In the genomic region with DNA sequence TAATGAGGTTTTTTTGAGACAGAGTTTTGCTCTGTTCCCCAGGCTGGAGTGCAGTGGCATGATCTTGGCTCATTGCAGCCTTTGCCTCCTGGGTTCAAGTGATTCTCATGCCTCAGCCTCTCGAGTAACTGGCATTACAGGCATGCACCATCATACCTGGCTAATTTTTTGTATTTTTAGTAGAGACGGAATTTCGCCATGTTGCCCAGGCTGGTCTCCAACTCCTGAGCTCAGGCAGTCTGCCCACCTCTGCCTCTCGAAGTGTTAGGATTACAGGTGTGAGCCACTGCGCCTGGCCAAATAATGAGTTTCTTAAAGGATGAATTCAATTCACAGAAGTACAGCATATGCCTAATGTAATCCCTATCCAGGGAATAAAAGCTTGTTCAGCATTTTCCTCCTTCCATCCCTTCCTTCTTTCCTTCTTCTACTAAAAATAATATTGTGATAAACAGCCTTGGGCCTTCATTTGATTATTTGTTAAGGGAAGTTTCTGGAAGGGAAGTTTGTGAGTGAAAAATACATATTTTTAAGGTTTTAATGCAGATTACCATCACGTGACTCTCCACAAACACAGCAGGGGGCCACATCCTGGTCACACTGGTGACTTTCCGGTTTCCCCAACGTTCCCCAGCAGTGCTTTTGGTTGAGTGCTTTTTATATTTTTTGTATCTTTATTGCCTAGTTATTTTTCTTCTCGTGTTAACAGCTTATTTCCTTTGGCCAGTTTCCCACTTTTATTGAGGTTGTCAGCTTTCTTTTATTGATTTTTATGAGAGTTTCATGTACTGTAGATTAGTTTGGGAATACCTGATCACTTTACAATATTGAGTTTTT, we compare ENCODE assay signal across 20 cellular contexts.
DNase-seq lines count a peak whose midpoint lies in the region; ATAC-seq and TF ChIP-seq lines count a peak whose summit lies in the region.
"Had no signal": no experiment of that assay in that cellular context is flagged by ENCODE, and none has a peak within 500 bp of the region (broad histone marks: within the 10 kb centered on the region; RNA-seq: fewer than 3 reads in every experiment).

No MANE protein-coding gene starts in this region.

- no peaks in the 10 kb centered on the region for H3K9me3 Mint-ChIP-seq in activated T-helper 1 cell treated with anti-CD3 and anti-CD28 coated beads, Interleukin-12 subunit alpha, Interleukin-12 subunit beta, Interleukin-2, Interleukin-4 antibody, amounts not matched to agents 30 ng/mL and 10 ng/mL and 1 ng/mL, durations not matched to agents 14 hours and 24 hours and 36 hours
- H3K9me3 Mint-ChIP-seq: CD8-positive, alpha-beta memory T cell; mesothelial cell of epicardium had no signal

- peak overlapping the region; percentile 65 for H3K27ac Mint-ChIP-seq in activated T-helper 1 cell treated with anti-CD3 and anti-CD28 coated beads, Interleukin-12 subunit alpha, Interleukin-12 subunit beta, Interleukin-2, Interleukin-4 antibody, amounts not matched to agents 30 ng/mL and 10 ng/mL and 1 ng/mL, durations not matched to agents 14 hours and 24 hours and 36 hours
- H3K27ac Mint-ChIP-seq: activated CD8-positive, alpha-beta T cell treated with anti-CD3 and anti-CD28 coated beads for 36 hours; activated naive CD8-positive, alpha-beta T cell; activated T-cell treated with anti-CD3 and anti-CD28 coated beads, Interleukin-2, amount 50 U/mL, for 24 hours; endodermal cell; mesothelial cell of epicardium; progenitor cell of endocrine pancreas had no signal

- H3K36me3 ChIP-seq in BLaER1 (peaks cover 84% of the 10 kb centered on the region), HEK293 (ENCODE audit: control insufficient read depth in 2 of 2, insufficient read depth in 1 of 2, low read length in 2 of 2) (peaks cover 0 to 48% of the 10 kb centered on the region in 2 experiments; a peak in 1 of 3 replicates), smooth muscle cell (ENCODE audit: low read depth) (no peaks in the 10 kb centered on the region)

- no peak overlapping the region for H2AFZ ChIP-seq in smooth muscle cell (ENCODE audit: low read depth)

- H3K36me3 Mint-ChIP-seq in activated T-helper 1 cell treated with anti-CD3 and anti-CD28 coated beads, Interleukin-12 subunit alpha, Interleukin-12 subunit beta, Interleukin-2, Interleukin-4 antibody, amounts not matched to agents 30 ng/mL and 10 ng/mL and 1 ng/mL, durations not matched to agents 14 hours and 24 hours and 36 hours (ENCODE audit: low read depth), result peaks cover 3% of the 10 kb centered on the region

- WGBS in smooth muscle cell (ENCODE audit: low lambda C conversion rate), result 81% methylated on average over 9 of the region's 9 CpGs

- H3K79me2 ChIP-seq in smooth muscle cell (ENCODE audit: low read depth), result no peaks in the 10 kb centered on the region

- POLR2A ChIA-PET in HEK293 (lab: Yijun Ruan, JAX), result no interaction called here

- H3K27me3 Mint-ChIP-seq in activated T-helper 1 cell treated with anti-CD3 and anti-CD28 coated beads, Interleukin-12 subunit alpha, Interleukin-12 subunit beta, Interleukin-2, Interleukin-4 antibody, amounts not matched to agents 30 ng/mL and 10 ng/mL and 1 ng/mL, durations not matched to agents 14 hours and 24 hours and 36 hours (ENCODE audit: insufficient read depth), result no peaks in the 10 kb centered on the region
- H3K27me3 Mint-ChIP-seq: activated CD8-positive, alpha-beta T cell treated with anti-CD3 and anti-CD28 coated beads for 36 hours; activated naive CD8-positive, alpha-beta T cell; activated T-cell treated with anti-CD3 and anti-CD28 coated beads, Interleukin-2, amount 50 U/mL, for 24 hours; CD8-positive, alpha-beta memory T cell; progenitor cell of endocrine pancreas had no signal

- H3K4me1 ChIP-seq in BLaER1 (peaks cover 30% of the 10 kb centered on the region), HEK293 (ENCODE audit: control insufficient read depth, insufficient read depth, low read length) (no peaks in the 10 kb centered on the region), smooth muscle cell (ENCODE audit: low read depth) (no peaks in the 10 kb centered on the region)

- H3K4me1 Mint-ChIP-seq in activated T-helper 1 cell treated with anti-CD3 and anti-CD28 coated beads, Interleukin-12 subunit alpha, Interleukin-12 subunit beta, Interleukin-2, Interleukin-4 antibody, amounts not matched to agents 30 ng/mL and 10 ng/mL and 1 ng/mL, durations not matched to agents 14 hours and 24 hours and 36 hours (ENCODE audit: low read depth), result no peaks in the 10 kb centered on the region

- TF ChIP-seq CTCF in HEK293 (tag by site-specific recombination; IDR thresholded peaks at IDR 0.05), result no peak
- TF ChIP-seq CTCF in smooth muscle cell (IDR thresholded peaks at IDR 0.05; ENCODE audit: borderline replicate concordance, insufficient read depth, poor library complexity, severe bottlenecking), result no peak

- H4K20me1 ChIP-seq in BLaER1, result no peaks in the 10 kb centered on the region
- H4K20me1 ChIP-seq in smooth muscle cell (ENCODE audit: low read depth), result no peaks in the 10 kb centered on the region

- CTCF ChIA-PET in HEK293 (lab: Yijun Ruan, JAX), result interaction anchor here (0.5 to 1.0 kb wide), 7 partner anchors 42 to 1237 kb away, joined by 3 to 6 read pairs (median 3); no protein-coding TSS in a partner anchor

- no peak overlapping the region for H3K9ac ChIP-seq in BLaER1
- no peak overlapping the region for H3K9ac ChIP-seq in smooth muscle cell (ENCODE audit: low read depth)

- H3K9me3 ChIP-seq in BLaER1 (peaks cover 19% of the 10 kb centered on the region), HEK293 (ENCODE audit: control insufficient read depth, insufficient read depth, low read depth, low read length) (no peaks in the 10 kb centered on the region), smooth muscle cell (replicated peaks; ENCODE audit: low read depth) (no peaks in the 10 kb centered on the region)

- peak overlapping the region; percentile 55 for H3K4me2 ChIP-seq in BLaER1
- H3K4me2 ChIP-seq in smooth muscle cell, result no peak overlapping the region

- H3K4me3 ChIP-seq in BLaER1 (no peak overlapping the region), HEK293 (ENCODE audit: low read depth, low read length) (no peak overlapping the region), smooth muscle cell (no peak overlapping the region)

- H3K27ac ChIP-seq in BLaER1 (peak overlapping the region; percentile 57), HEK293 (ENCODE audit: extremely low read depth, low read depth, low read length) (no peak overlapping the region), smooth muscle cell (ENCODE audit: low read depth) (no peak overlapping the region)

- DNase-seq in activated T-helper 1 cell treated with anti-CD3 and anti-CD28 coated beads, Interleukin-12 subunit alpha, Interleukin-12 subunit beta, Interleukin-2, Interleukin-4 antibody, amounts not matched to agents 30 ng/mL and 10 ng/mL and 1 ng/mL, durations not matched to agents 14 hours and 24 hours and 36 hours (ENCODE audit: low spot score), result no peak
- DNase-seq in left colon, result peak in 1 of 2 donors; percentile 16
- no peak for DNase-seq in DMS79 (lab: John Stamatoyannopoulos, UW)
- DNase-seq in smooth muscle cell (lab: John Stamatoyannopoulos, UW; ENCODE audit: unreplicated experiment), result no peak
- no peak for DNase-seq in NCI-H748 treated with DMSO at 0.1 percent for 48 hours (lab: John Stamatoyannopoulos, UW)
- DNase-seq: activated CD4-positive, CD25-positive, alpha-beta regulatory T cell; activated CD8-positive, alpha-beta T cell treated with anti-CD3 and anti-CD28 coated beads for 36 hours; activated T-cell treated with anti-CD3 and anti-CD28 coated beads, Interleukin-2, amount 50 U/mL, for 24 hours; CD8-positive, alpha-beta memory T cell; DMS53; endodermal cell; stimulated activated CD4-positive, alpha-beta T cell treated with anti-CD3 and anti-CD28 coated beads, Interleukin-2, amount 100 ng/mL, for 48 hours; stimulated activated naive CD4-positive, alpha-beta T cell treated with Interleukin-2 at 50 U/mL for 16 hours had no signal

- intact Hi-C loops in activated T-helper 1 cell treated with anti-CD3 and anti-CD28 coated beads, Interleukin-12 subunit alpha, Interleukin-12 subunit beta, Interleukin-2, Interleukin-4 antibody, amounts not matched to agents 30 ng/mL and 10 ng/mL and 1 ng/mL, durations not matched to agents 14 hours and 24 hours and 36 hours (cut with micrococcal nuclease), result no loop called here
- intact Hi-C loops in left colon (cut with DNase I, micrococcal nuclease), result no loop called here

- no peak overlapping the region for H3K4me3 Mint-ChIP-seq in activated T-helper 1 cell treated with anti-CD3 and anti-CD28 coated beads, Interleukin-12 subunit alpha, Interleukin-12 subunit beta, Interleukin-2, Interleukin-4 antibody, amounts not matched to agents 30 ng/mL and 10 ng/mL and 1 ng/mL, durations not matched to agents 14 hours and 24 hours and 36 hours
- H3K4me3 Mint-ChIP-seq: activated CD8-positive, alpha-beta T cell treated with anti-CD3 and anti-CD28 coated beads for 36 hours; activated naive CD8-positive, alpha-beta T cell; activated T-cell treated with anti-CD3 and anti-CD28 coated beads, Interleukin-2, amount 50 U/mL, for 24 hours; CD8-positive, alpha-beta memory T cell; endodermal cell; mesothelial cell of epicardium had no signal

- ATAC-seq in left colon, result peak; percentile 89
- no peak for ATAC-seq in HG02852 (IDR thresholded peaks at IDR 0.05; ENCODE audit: unreplicated experiment)
- ATAC-seq: activated CD8-positive, alpha-beta T cell treated with anti-CD3 and anti-CD28 coated beads for 36 hours; HCT116 had no signal

- no peaks in the 10 kb centered on the region for H3F3A ChIP-seq in smooth muscle cell (ENCODE audit: low read depth)

- H3K27me3 ChIP-seq in BLaER1 (no peaks in the 10 kb centered on the region), smooth muscle cell (ENCODE audit: low read depth) (no peaks in the 10 kb centered on the region)

TF ChIP-seq in HEK293, 187 proteins besides CTCF, POLR2A, EP300 and RAD21 (continues in another document):
- TF ChIP-seq ZNF23 (tag by site-specific recombination; IDR thresholded peaks at IDR 0.05; ENCODE audit: borderline replicate concordance) (no peak), TCF7L2 (IDR thresholded peaks at IDR 0.05; ENCODE audit: borderline replicate concordance, low read depth, low read length) (no peak), PRDM1 (tag by site-specific recombination; IDR thresholded peaks at IDR 0.05) (no peak), ZNF843 (tag by site-specific recombination; IDR thresholded peaks at IDR 0.05) (no peak)
- TF ChIP-seq, protein P1, sequence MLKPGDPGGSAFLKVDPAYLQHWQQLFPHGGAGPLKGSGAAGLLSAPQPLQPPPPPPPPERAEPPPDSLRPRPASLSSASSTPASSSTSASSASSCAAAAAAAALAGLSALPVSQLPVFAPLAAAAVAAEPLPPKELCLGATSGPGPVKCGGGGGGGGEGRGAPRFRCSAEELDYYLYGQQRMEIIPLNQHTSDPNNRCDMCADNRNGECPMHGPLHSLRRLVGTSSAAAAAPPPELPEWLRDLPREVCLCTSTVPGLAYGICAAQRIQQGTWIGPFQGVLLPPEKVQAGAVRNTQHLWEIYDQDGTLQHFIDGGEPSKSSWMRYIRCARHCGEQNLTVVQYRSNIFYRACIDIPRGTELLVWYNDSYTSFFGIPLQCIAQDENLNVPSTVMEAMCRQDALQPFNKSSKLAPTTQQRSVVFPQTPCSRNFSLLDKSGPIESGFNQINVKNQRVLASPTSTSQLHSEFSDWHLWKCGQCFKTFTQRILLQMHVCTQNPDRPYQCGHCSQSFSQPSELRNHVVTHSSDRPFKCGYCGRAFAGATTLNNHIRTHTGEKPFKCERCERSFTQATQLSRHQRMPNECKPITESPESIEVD (tag by site-specific recombination; IDR thresholded peaks at IDR 0.05), result peak; percentile 87
